In the genomic region with DNA sequence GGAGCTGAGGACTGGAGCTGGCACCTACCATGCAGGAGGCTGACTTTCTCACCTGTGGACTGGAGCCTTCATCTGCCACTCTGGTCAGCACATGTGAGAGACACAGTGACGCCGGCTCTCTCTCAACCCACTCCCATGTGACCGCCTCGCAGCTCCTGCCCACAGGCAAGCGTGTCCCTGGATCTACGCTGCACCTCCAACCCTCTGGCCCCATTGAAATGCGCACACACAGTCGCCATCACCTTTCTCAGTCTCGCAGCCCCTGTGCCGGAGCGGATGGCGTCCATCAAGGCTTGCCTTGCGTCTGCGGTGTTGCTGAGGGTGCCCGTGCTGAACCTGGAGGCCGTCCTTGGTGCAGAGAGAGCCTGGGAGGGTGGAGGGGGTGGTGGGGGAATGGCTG, we compare ENCODE assay signal across 24 cellular contexts.
"Had no signal": no experiment of that assay in that cellular context is flagged by ENCODE, and none has a peak within 500 bp of the region (broad histone marks: within the 10 kb centered on the region; RNA-seq: fewer than 3 reads in every experiment).

No MANE protein-coding gene starts in this region.

- H3K4me3 ChIP-seq: cardiac muscle cell, SK-N-MC had no signal

- H3K27ac ChIP-seq: brain microvascular endothelial cell, cardiac muscle cell, SK-N-MC, VCaP had no signal

- H3K27me3 Mint-ChIP-seq: activated CD4-positive, alpha-beta memory T cell treated with anti-CD3 and anti-CD28 coated beads, Interleukin-2, amount 10 ng/mL, durations not matched to agents 7 days and 5 days; activated CD4-positive, alpha-beta T cell treated with anti-CD3 and anti-CD28 coated beads for 36 hours; activated naive CD8-positive, alpha-beta T cell; T-cell had no signal

- H3K27ac Mint-ChIP-seq: activated CD4-positive, alpha-beta memory T cell treated with anti-CD3 and anti-CD28 coated beads, Interleukin-2, amount 10 ng/mL, durations not matched to agents 7 days and 5 days; activated CD4-positive, alpha-beta T cell treated with anti-CD3 and anti-CD28 coated beads for 36 hours; activated naive CD4-positive, alpha-beta T cell treated with anti-CD3 and anti-CD28 coated beads for 36 hours; activated naive CD8-positive, alpha-beta T cell; T-cell had no signal

- ATAC-seq: activated CD4-positive, alpha-beta T cell treated with anti-CD3 and anti-CD28 coated beads for 36 hours; activated T-cell treated with anti-CD3 and anti-CD28 coated beads, Interleukin-2, amount 50 U/mL, for 4 hours; T-cell had no signal

- H3K4me1 Mint-ChIP-seq: activated CD4-positive, alpha-beta memory T cell treated with anti-CD3 and anti-CD28 coated beads, Interleukin-2, amount 10 ng/mL, durations not matched to agents 7 days and 5 days; activated CD4-positive, alpha-beta T cell treated with anti-CD3 and anti-CD28 coated beads for 36 hours; T-cell had no signal

- H3K36me3 Mint-ChIP-seq: activated naive CD8-positive, alpha-beta T cell; T-cell had no signal

- DNase-seq: activated CD4-positive, alpha-beta memory T cell treated with anti-CD3 and anti-CD28 coated beads, Interleukin-2, amount 10 ng/mL, durations not matched to agents 7 days and 5 days; activated CD4-positive, alpha-beta T cell treated with anti-CD3 and anti-CD28 coated beads for 36 hours; activated CD4-positive, alpha-beta T cell treated with anti-CD3 and anti-CD28 coated beads, Interleukin-2, amount 50 U/mL, for 1 hour; activated CD4-positive, CD25-positive, alpha-beta regulatory T cell; activated gamma-delta T cell; activated naive CD4-positive, alpha-beta T cell treated with anti-CD3 and anti-CD28 coated beads for 36 hours; activated T-cell treated with anti-CD3 and anti-CD28 coated beads, Interleukin-2, amount 50 U/mL, for 4 hours; brain microvascular endothelial cell; IMR-90; Kasumi-1; KBM-7; NCI-H1092; NCI-H1417; NCI-H1930; NCI-H2171; NCI-H226; NCI-H526; NCI-H774; T-cell; T-helper 2 cell had no signal

- H3K36me3 ChIP-seq: brain microvascular endothelial cell, cardiac muscle cell had no signal

- H3K4me3 Mint-ChIP-seq: activated CD4-positive, alpha-beta memory T cell treated with anti-CD3 and anti-CD28 coated beads, Interleukin-2, amount 10 ng/mL, durations not matched to agents 7 days and 5 days; activated CD4-positive, alpha-beta T cell treated with anti-CD3 and anti-CD28 coated beads for 36 hours; activated naive CD4-positive, alpha-beta T cell treated with anti-CD3 and anti-CD28 coated beads for 36 hours; activated naive CD8-positive, alpha-beta T cell; activated T-cell treated with anti-CD3 and anti-CD28 coated beads, Interleukin-2, amount 50 U/mL, for 4 hours; T-cell had no signal

- H3K27me3 ChIP-seq: brain microvascular endothelial cell, cardiac muscle cell had no signal

- H3K9me3 Mint-ChIP-seq: activated CD4-positive, alpha-beta memory T cell treated with anti-CD3 and anti-CD28 coated beads, Interleukin-2, amount 10 ng/mL, durations not matched to agents 7 days and 5 days; activated naive CD4-positive, alpha-beta T cell treated with anti-CD3 and anti-CD28 coated beads for 36 hours; activated T-cell treated with anti-CD3 and anti-CD28 coated beads, Interleukin-2, amount 50 U/mL, for 4 hours; T-cell had no signal
